Comparison of ENCODE assay signal across 1 cellular context in genomic region chr1:54488831-54489626, GRCh38.
TF ChIP-seq lines count a peak whose summit lies in the region.

No MANE protein-coding gene starts in this region.

TF ChIP-seq in H1, 55 proteins besides CTCF, POLR2A, EP300 and RAD21:
- TF ChIP-seq SAP30 (IDR thresholded peaks at IDR 0.05; ENCODE audit: insufficient read depth, insufficient replicate concordance, low read length) (no peak), RNF2 (IDR thresholded peaks at IDR 0.05; ENCODE audit: borderline replicate concordance, low read depth, low read length, missing control alignments, poor library complexity, severe bottlenecking) (no peak), JUND (IDR thresholded peaks at IDR 0.05; ENCODE audit: low read length) (peak; percentile 11; the same call in 1 of the 2 replicates), POLR2AphosphoS5 (IDR thresholded peaks at IDR 0.05; ENCODE audit: low read depth, low read length) (no peak), TCF12 (IDR thresholded peaks at IDR 0.05; ENCODE audit: low read depth, low read length) (peak; percentile 39; the same call in 1 of the 2 replicates), KDM5A (IDR thresholded peaks at IDR 0.05; ENCODE audit: low read length) (no peak), TAF1 (IDR thresholded peaks at IDR 0.05; ENCODE audit: low read depth, low read length) (peak; percentile 59), KDM4A (IDR thresholded peaks at IDR 0.05; ENCODE audit: low read depth, low read length, severe bottlenecking) (no peak), CBX8 (IDR thresholded peaks at IDR 0.05; ENCODE audit: borderline replicate concordance, low read depth, low read length) (no peak), SP2 (IDR thresholded peaks at IDR 0.05; ENCODE audit: low read length) (no peak), CBX5 (IDR thresholded peaks at IDR 0.05; ENCODE audit: low read depth, low read length) (no peak), ZNF274 (IDR thresholded peaks at IDR 0.05; ENCODE audit: borderline replicate concordance, extremely low read depth, low read length) (no peak), RBBP5 (IDR thresholded peaks at IDR 0.05; ENCODE audit: borderline replicate concordance, low read depth, low read length) (0 out of 2 replicates have a peak, but pooled peaks have one; percentile 31), HDAC6 (IDR thresholded peaks at IDR 0.05; ENCODE audit: low read depth, low read length) (no peak), RFX5 (IDR thresholded peaks at IDR 0.05; ENCODE audit: borderline replicate concordance, low read depth, low read length) (no peak), ATF2 (IDR thresholded peaks at IDR 0.05; ENCODE audit: low read length) (no peak), EGR1 (IDR thresholded peaks at IDR 0.05; ENCODE audit: borderline replicate concordance, low read depth, low read length) (peak; percentile 73; the same call in 1 of the 2 replicates), SUZ12 (IDR thresholded peaks at IDR 0.05; ENCODE audit: low read length) (no peak), PHF8 (conservative IDR thresholded peaks at IDR 0.05; ENCODE audit: low read depth, low read length) (0 out of 2 replicates have a peak, but pooled peaks have one; percentile 33), SRF (IDR thresholded peaks at IDR 0.05; ENCODE audit: low read depth, low read length) (no peak), POU5F1 (IDR thresholded peaks at IDR 0.05; ENCODE audit: low read depth, low read length) (no peak), NANOG (IDR thresholded peaks at IDR 0.05; ENCODE audit: insufficient read depth, low read depth, low read length, poor library complexity, severe bottlenecking) (peak; percentile 33), SP4 (IDR thresholded peaks at IDR 0.05; ENCODE audit: low read length) (peak; percentile 36; the same call in 1 of the 2 replicates), USF2 (IDR thresholded peaks at IDR 0.05; ENCODE audit: low read length) (no peak), SIX5 (IDR thresholded peaks at IDR 0.05; ENCODE audit: low read depth, low read length) (no peak), TBP (IDR thresholded peaks at IDR 0.05; ENCODE audit: low read depth, low read length) (no peak), CHD1 (IDR thresholded peaks at IDR 0.05; ENCODE audit: low read depth, low read length) (no peak; the same call in 1 of the 2 replicates), NRF1 (IDR thresholded peaks at IDR 0.05; ENCODE audit: low read depth, low read length) (no peak), HDAC2 (IDR thresholded peaks at IDR 0.05; ENCODE audit: borderline replicate concordance in 1 of 2, low read depth in 2 of 2, low read length in 2 of 2) (peak; percentile 20 to 80; a peak in 1 of 4 replicates), GABPA (IDR thresholded peaks at IDR 0.05; ENCODE audit: borderline replicate concordance, insufficient read depth, low read length) (peak; percentile 72; the same call in 1 of the 2 replicates), RXRA (IDR thresholded peaks at IDR 0.05; ENCODE audit: insufficient read depth, low read depth, low read length) (no peak), TEAD4 (IDR thresholded peaks at IDR 0.05; ENCODE audit: low read depth, low read length) (peak; percentile 84), CTBP2 (IDR thresholded peaks at IDR 0.05; ENCODE audit: borderline replicate concordance, insufficient read depth, insufficient read length, low read length) (no peak), E2F6 (IDR thresholded peaks at IDR 0.05) (no peak), SP1 (IDR thresholded peaks at IDR 0.05; ENCODE audit: low read depth, low read length) (peak; percentile 17; the same call in 1 of the 2 replicates), KDM1A (IDR thresholded peaks at IDR 0.05; ENCODE audit: borderline replicate concordance, low read length) (no peak), CHD2 (IDR thresholded peaks at IDR 0.05; ENCODE audit: low read length) (no peak), BCL11A (IDR thresholded peaks at IDR 0.05; ENCODE audit: low read depth in 2 of 2, low read length in 2 of 2) (no peak), BACH1 (IDR thresholded peaks at IDR 0.05; ENCODE audit: low read length) (no peak), MAFK (IDR thresholded peaks at IDR 0.05; ENCODE audit: low read depth, low read length) (no peak), SIRT6 (IDR thresholded peaks at IDR 0.05; ENCODE audit: low read length) (no peak), EZH2 (IDR thresholded peaks at IDR 0.05; ENCODE audit: low read depth, low read length, severe bottlenecking) (no peak), SIN3A (conservative IDR thresholded peaks at IDR 0.05 in 1 of 2, IDR thresholded peaks at IDR 0.05 in 1 of 2; ENCODE audit: low read depth in 1 of 2, low read length in 2 of 2) (peak in 1 of 2 experiments; percentile 80; a peak in 2 of 4 replicates), CHD7 (IDR thresholded peaks at IDR 0.05; ENCODE audit: insufficient replicate concordance, low read length) (no peak), BRCA1 (IDR thresholded peaks at IDR 0.05; ENCODE audit: low read depth, low read length) (no peak), JUN (IDR thresholded peaks at IDR 0.05; ENCODE audit: low read depth, low read length) (no peak), CREB1 (IDR thresholded peaks at IDR 0.05) (no peak), ASH2L (IDR thresholded peaks at IDR 0.05; ENCODE audit: low read length) (peak; percentile 41), FOSL1 (IDR thresholded peaks at IDR 0.05; ENCODE audit: insufficient read depth, low read depth, low read length) (no peak), YY1 (IDR thresholded peaks at IDR 0.05; ENCODE audit: low read depth, low read length) (peak; percentile 54; the same call in 1 of the 2 replicates), GTF2F1 (IDR thresholded peaks at IDR 0.05; ENCODE audit: borderline replicate concordance, low read depth, low read length) (no peak), CEBPB (IDR thresholded peaks at IDR 0.05; ENCODE audit: low read depth, low read length) (no peak), TAF7 (optimal IDR thresholded peaks at IDR 0.05; ENCODE audit: borderline replicate concordance, low read depth, low read length) (peak; percentile 70)
- TF ChIP-seq, protein P1, sequence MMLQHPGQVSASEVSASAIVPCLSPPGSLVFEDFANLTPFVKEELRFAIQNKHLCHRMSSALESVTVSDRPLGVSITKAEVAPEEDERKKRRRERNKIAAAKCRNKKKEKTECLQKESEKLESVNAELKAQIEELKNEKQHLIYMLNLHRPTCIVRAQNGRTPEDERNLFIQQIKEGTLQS (IDR thresholded peaks at IDR 0.05; ENCODE audit: insufficient read depth, low read depth, low read length): no peak
- TF ChIP-seq, protein P2, sequence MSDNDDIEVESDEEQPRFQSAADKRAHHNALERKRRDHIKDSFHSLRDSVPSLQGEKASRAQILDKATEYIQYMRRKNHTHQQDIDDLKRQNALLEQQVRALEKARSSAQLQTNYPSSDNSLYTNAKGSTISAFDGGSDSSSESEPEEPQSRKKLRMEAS (IDR thresholded peaks at IDR 0.05): no peak
